In genomic region chr7:36208406-36208805, GRCh38 we compare ENCODE assay signal across 9 cellular contexts. TPM values are rescaled to one million over a fixed set of nuclear protein-coding genes. Genes with fewer than 3 reads are reported as not detected.
DNase-seq lines count a peak whose midpoint lies in the region; ATAC-seq, FAIRE-seq and TF ChIP-seq lines count a peak whose summit lies in the region.
"Had no signal": no experiment of that assay in that cellular context is flagged by ENCODE, and none has a peak within 500 bp of the region (broad histone marks: within the 10 kb centered on the region; RNA-seq: fewer than 3 reads in every experiment).

No MANE protein-coding gene starts in this region.

- H3K9ac ChIP-seq in Loucy (ENCODE audit: low read depth, low read length, poor library complexity, severe bottlenecking): peak overlapping the region; percentile 44

- H3K27me3 ChIP-seq in Loucy (ENCODE audit: insufficient read depth, low read length, poor library complexity, severe bottlenecking) (no peaks in the 10 kb centered on the region), pancreas (no peaks in the 10 kb centered on the region), SJCRH30 (no peaks in the 10 kb centered on the region)

- intact Hi-C loops in pancreas (cut with DNase I): no loop called here

- H4K20me1 ChIP-seq in Loucy (ENCODE audit: insufficient read depth, low read length, poor library complexity, severe bottlenecking): no peaks in the 10 kb centered on the region

- TF ChIP-seq CTCF in Loucy (conservative IDR thresholded peaks at IDR 0.05; ENCODE audit: low read length) (no peak), coronary artery (IDR thresholded peaks at IDR 0.05) (no peak), pancreas (IDR thresholded peaks at IDR 0.05) (no peak), GM13977 (IDR thresholded peaks at IDR 0.05; ENCODE audit: extremely low read depth, insufficient read depth, missing control alignments) (no peak)

- DNase-seq in CD1c-positive myeloid dendritic cell (ENCODE audit: extremely low spot score): peak; percentile 71
- no peak for DNase-seq in coronary artery (ENCODE audit: low spot score)
- no peak for DNase-seq in pancreas
- DNase-seq in NCI-H1092 treated with DMSO at 0.1 percent for 48 hours (lab: John Stamatoyannopoulos, UW): no peak
- no peak for DNase-seq in SJCRH30
- DNase-seq in GM13977 (ENCODE audit: low spot score): no peak

- no peaks in the 10 kb centered on the region for H3F3A ChIP-seq in Loucy (ENCODE audit: low read depth)

- FAIRE-seq in pancreas (lab: Jason Lieb, UNC): no peak
- FAIRE-seq: K562 had no signal

- H3K27ac ChIP-seq in coronary artery (peak overlapping the region; percentile 42 to 58), pancreas (peak overlapping the region in 2 of 4 donors; percentile 25 to 66), SJCRH30 (no peak overlapping the region)

- H3K36me3 ChIP-seq in Loucy (ENCODE audit: insufficient read depth, low read length) (no peaks in the 10 kb centered on the region), pancreas (no peaks in the 10 kb centered on the region), SJCRH30 (no peaks in the 10 kb centered on the region)

- H3K9me2 ChIP-seq in Loucy (replicated peaks; ENCODE audit: low read depth, low read length): no peaks in the 10 kb centered on the region

- no peak overlapping the region for H2AFZ ChIP-seq in Loucy (ENCODE audit: low read length)

- H3K9me3 ChIP-seq in Loucy (ENCODE audit: insufficient read depth, low read depth, low read length): no peaks in the 10 kb centered on the region
- no peaks in the 10 kb centered on the region for H3K9me3 ChIP-seq in pancreas
- H3K9me3 ChIP-seq in SJCRH30 (replicated peaks): no peaks in the 10 kb centered on the region

- H3K4me1 ChIP-seq in Loucy (ENCODE audit: insufficient read depth, low read length, poor library complexity, severe bottlenecking) (peaks cover 66% of the 10 kb centered on the region), pancreas (peaks cover 0 to 15% (median 5%) of the 10 kb centered on the region in 3 donors), SJCRH30 (no peaks in the 10 kb centered on the region)

- peak overlapping the region; percentile 53 for H3K4me2 ChIP-seq in Loucy (ENCODE audit: low read depth, low read length, poor library complexity, severe bottlenecking)

- peak overlapping the region; percentile 11 for H3K4me3 ChIP-seq in Loucy (ENCODE audit: low read length, poor library complexity, severe bottlenecking)
- no peak overlapping the region for H3K4me3 ChIP-seq in coronary artery
- no peak overlapping the region for H3K4me3 ChIP-seq in pancreas
- H3K4me3 ChIP-seq in SJCRH30: no peak overlapping the region
- H3K4me3 ChIP-seq: K562 had no signal

- in situ Hi-C loops in GM13977 (cut with MboI; ENCODE audit: low pct_unique_long_range_greater_than_20kb, low sequenced_read_pairs, unreplicated experiment): no loop called here

- H3K79me2 ChIP-seq in Loucy (ENCODE audit: insufficient read depth, low read length): no peaks in the 10 kb centered on the region

- ATAC-seq in pancreas: peak in 3 of 4 donors; percentile 25 to 57 (median 26)
- ATAC-seq in GM19023 (IDR thresholded peaks at IDR 0.05; ENCODE audit: unreplicated experiment): no peak

RNA-seq across cellular contexts. Expression of gene EEPD1, which starts 55.4 kb away (rescaled TPM):
- 10 to 100 TPM in 2 of 6 donors, 1 to 10 TPM in 4; 7.1 to 13.0 (median 8.9) TPM for total RNA-seq in pancreas
- polyA plus RNA-seq in pancreas: 10 to 100 TPM; 29.8 to 60.5 TPM
- 0.84 and 0.93 TPM in 2 replicates for total RNA-seq in SJCRH30 (2014; rRNA removed; shearing (Covaris generic))
